32 cellular contexts compared by ENCODE assay signal in the genomic region with DNA sequence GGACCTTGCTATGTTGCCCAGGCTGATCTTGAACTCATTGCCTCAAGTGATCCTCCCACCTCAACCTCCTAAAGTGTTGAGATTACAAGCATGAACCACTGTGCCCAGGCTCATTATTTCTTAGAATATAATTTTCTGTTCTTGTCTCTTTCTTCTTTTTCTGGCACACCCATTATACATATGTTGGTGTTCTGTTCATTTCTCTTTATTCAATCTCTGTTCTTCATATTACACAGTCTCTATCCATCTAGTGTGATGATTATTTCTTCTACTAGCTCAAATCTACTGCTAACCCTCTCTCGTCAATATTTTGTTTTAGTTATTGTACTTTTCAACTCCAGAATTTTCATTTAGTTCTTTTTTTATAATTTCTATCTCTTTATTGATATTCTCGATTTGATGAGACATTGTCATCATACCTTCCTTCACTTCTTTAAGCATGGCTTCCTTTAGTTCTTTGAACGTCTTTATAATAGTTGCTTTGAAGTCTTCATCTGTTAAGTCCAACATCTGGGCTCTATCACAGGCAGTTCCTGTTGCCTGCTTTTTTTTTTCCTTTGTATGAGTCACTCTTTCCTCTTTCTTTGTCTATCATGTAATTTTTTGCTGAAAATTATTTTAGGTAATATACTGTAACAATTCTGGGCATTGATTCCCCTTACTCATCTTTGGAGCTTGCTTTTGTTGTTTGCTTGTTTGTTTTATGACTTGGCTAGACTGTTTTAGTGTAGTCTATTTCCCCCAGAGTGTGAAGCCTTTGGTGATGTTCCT.
"Had no signal": no experiment of that assay in that cellular context is flagged by ENCODE, and none has a peak within 500 bp of the region (broad histone marks: within the 10 kb centered on the region; RNA-seq: fewer than 3 reads in every experiment).

No MANE protein-coding gene starts in this region.

- H2AFZ ChIP-seq: neural progenitor cell, parathyroid adenoma had no signal

- DNase-seq: activated CD4-positive, alpha-beta T cell treated with anti-CD3 and anti-CD28 coated beads for 4 hours; activated CD4-positive, alpha-beta T cell treated with anti-CD3 and anti-CD28 coated beads, Interleukin-2, amount 50 U/mL, for 4 hours; activated effector memory CD4-positive, alpha-beta T cell treated with anti-CD3 and anti-CD28 coated beads, Interleukin-2, amount 50 U/mL, for 16 hours; activated naive CD4-positive, alpha-beta T cell treated with anti-CD3 and anti-CD28 coated beads for 36 hours; activated naive CD8-positive, alpha-beta T cell treated with anti-CD3 and anti-CD28 coated beads for 36 hours; activated T-cell treated with anti-CD3 and anti-CD28 coated beads, Interleukin-2, amount 50 U/mL, for 1 hour; adrenal gland; brain microvascular endothelial cell; central memory CD4-positive, alpha-beta T cell; effector CD4-positive, alpha-beta T cell; heart left ventricle; natural killer cell; occipital lobe; psoas muscle; sigmoid colon; small intestine; stimulated activated CD4-positive, alpha-beta T cell treated with anti-CD3 and anti-CD28 coated beads, Interleukin-1b, Interleukin-23, amount 100 ng/mL, for 48 hours; stimulated activated CD4-positive, alpha-beta T cell treated with anti-CD3 and anti-CD28 coated beads, Interleukin-4, amount 100 ng/mL, for 4 hours; stimulated activated CD8-positive, alpha-beta memory T cell treated with anti-CD3 and anti-CD28 coated beads, Interleukin-4, amount 100 ng/mL, for 48 hours; stomach; T-helper 9 cell; thyroid gland; upper lobe of left lung had no signal

- H3K4me3 ChIP-seq: adrenal gland, ascending aorta, heart left ventricle, neural progenitor cell, psoas muscle, sigmoid colon, stomach, thyroid gland, upper lobe of left lung, vagina had no signal

- FAIRE-seq: small intestine, TTC549 had no signal

- H3K79me2 ChIP-seq: parathyroid adenoma had no signal

- H3K27ac ChIP-seq: adrenal gland, ascending aorta, brain microvascular endothelial cell, heart left ventricle, neural progenitor cell, parathyroid adenoma, psoas muscle, sigmoid colon, stomach, thyroid gland, upper lobe of left lung, vagina, VCaP had no signal

- H3K36me3 ChIP-seq: adrenal gland, ascending aorta, brain microvascular endothelial cell, heart left ventricle, neural progenitor cell, sigmoid colon, stomach, thyroid gland, upper lobe of left lung, vagina had no signal

- H3K4me2 ChIP-seq: neural progenitor cell had no signal

- H3K9ac ChIP-seq: neural progenitor cell, parathyroid adenoma had no signal

- ATAC-seq: heart left ventricle; natural killer cell; psoas muscle; stimulated activated memory B cell treated with anti-CD40 and anti-IgM and Interleukin-4, amounts not matched to agents 10 μg/mL and 1 μg/mL and 100 μg/mL, for 72 hours had no signal

- H3K4me1 ChIP-seq: adrenal gland, ascending aorta, parathyroid adenoma, psoas muscle, sigmoid colon, thyroid gland, vagina had no signal

- H3K4me3 Mint-ChIP-seq: activated naive CD4-positive, alpha-beta T cell treated with anti-CD3 and anti-CD28 coated beads for 36 hours; activated naive CD8-positive, alpha-beta T cell treated with anti-CD3 and anti-CD28 coated beads for 36 hours; activated T-helper 1 cell treated with anti-CD3 and anti-CD28 coated beads, Interleukin-12 subunit alpha, Interleukin-12 subunit beta, Interleukin-2, Interleukin-4 antibody, amounts not matched to agents 30 ng/mL and 10 ng/mL and 1 ng/mL, durations not matched to agents 14 hours and 24 hours and 36 hours; natural killer cell; neural progenitor cell; stimulated activated memory B cell treated with anti-CD40 and anti-IgM and Interleukin-4, amounts not matched to agents 10 μg/mL and 1 μg/mL and 100 μg/mL, for 72 hours; T-helper 1 cell treated with Interleukin-12 subunit alpha and Interleukin-12 subunit beta and Interleukin-4 antibody, amounts not matched to agents 30 μg/mL and 1 μg/mL, for 36 hours had no signal

- H3K27ac Mint-ChIP-seq: activated naive CD4-positive, alpha-beta T cell treated with anti-CD3 and anti-CD28 coated beads for 36 hours; activated naive CD8-positive, alpha-beta T cell treated with anti-CD3 and anti-CD28 coated beads for 36 hours; activated T-helper 1 cell treated with anti-CD3 and anti-CD28 coated beads, Interleukin-12 subunit alpha, Interleukin-12 subunit beta, Interleukin-2, Interleukin-4 antibody, amounts not matched to agents 30 ng/mL and 10 ng/mL and 1 ng/mL, durations not matched to agents 14 hours and 24 hours and 36 hours; natural killer cell; neural progenitor cell; stimulated activated memory B cell treated with anti-CD40 and anti-IgM and Interleukin-4, amounts not matched to agents 10 μg/mL and 1 μg/mL and 100 μg/mL, for 72 hours; T-helper 1 cell treated with Interleukin-12 subunit alpha and Interleukin-12 subunit beta and Interleukin-4 antibody, amounts not matched to agents 30 μg/mL and 1 μg/mL, for 36 hours had no signal

- H3K36me3 Mint-ChIP-seq: activated naive CD8-positive, alpha-beta T cell treated with anti-CD3 and anti-CD28 coated beads for 36 hours; stimulated activated memory B cell treated with anti-CD40 and anti-IgM and Interleukin-4, amounts not matched to agents 10 μg/mL and 1 μg/mL and 100 μg/mL, for 72 hours had no signal

- H3K4me1 Mint-ChIP-seq: activated naive CD8-positive, alpha-beta T cell treated with anti-CD3 and anti-CD28 coated beads for 36 hours; natural killer cell had no signal

- H3K27me3 ChIP-seq: adrenal gland, ascending aorta, brain microvascular endothelial cell, heart left ventricle, neural progenitor cell, sigmoid colon, stomach, thyroid gland, upper lobe of left lung, vagina had no signal

- H3K9me3 ChIP-seq: thyroid gland had no signal
